ENCODE assay signal across 19 cellular contexts in genomic region chr2:66901344-66901743, GRCh38.
"Had no signal": no experiment of that assay in that cellular context is flagged by ENCODE, and none has a peak within 500 bp of the region (broad histone marks: within the 10 kb centered on the region; RNA-seq: fewer than 3 reads in every experiment).

No MANE protein-coding gene starts in this region.

- H3K4me1 ChIP-seq: colonic mucosa, foreskin keratinocyte, lower lobe of right lung, suprapubic skin had no signal

- ATAC-seq: activated T-cell treated with anti-CD3 and anti-CD28 coated beads, Interleukin-2, amount 50 U/mL, for 4 hours; foreskin keratinocyte; lower lobe of right lung had no signal

- H3K4me3 ChIP-seq: colonic mucosa, lower lobe of right lung, SJSA1, suprapubic skin, upper lobe of left lung had no signal

- H3K4me3 Mint-ChIP-seq: activated CD4-positive, alpha-beta memory T cell treated with anti-CD3 and anti-CD28 coated beads for 36 hours; activated naive CD8-positive, alpha-beta T cell; activated T-cell treated with anti-CD3 and anti-CD28 coated beads, Interleukin-2, amount 50 U/mL, for 4 hours; mesothelial cell of epicardium; naive B cell had no signal

- H3K27me3 Mint-ChIP-seq: activated CD4-positive, alpha-beta memory T cell treated with anti-CD3 and anti-CD28 coated beads for 36 hours; activated naive CD8-positive, alpha-beta T cell; naive B cell had no signal

- DNase-seq: activated CD4-positive, alpha-beta memory T cell treated with anti-CD3 and anti-CD28 coated beads for 36 hours; activated gamma-delta T cell; activated T-cell treated with anti-CD3 and anti-CD28 coated beads, Interleukin-2, amount 50 U/mL, for 4 hours; colonic mucosa; effector CD4-positive, alpha-beta T cell; foreskin keratinocyte; kidney; lower lobe of right lung; naive B cell; posterior cingulate gyrus; stimulated activated CD4-positive, alpha-beta T cell treated with anti-CD3 and anti-CD28 coated beads, Interleukin-1b, Interleukin-23, amount 100 ng/mL, for 48 hours; stimulated activated naive CD4-positive, alpha-beta T cell; SW 1271; upper lobe of left lung had no signal

- H3K27ac ChIP-seq: colonic mucosa, foreskin keratinocyte, lower lobe of right lung, SJSA1, suprapubic skin, upper lobe of left lung had no signal

- FAIRE-seq: bronchial epithelial cell, kidney had no signal

- H3K9me3 ChIP-seq: colonic mucosa, lower lobe of right lung, SJSA1, suprapubic skin, upper lobe of left lung had no signal

- H3K36me3 ChIP-seq: colonic mucosa, lower lobe of right lung, SJSA1, suprapubic skin, upper lobe of left lung had no signal

- H3K4me1 Mint-ChIP-seq: naive B cell had no signal

- H3K27ac Mint-ChIP-seq: activated CD4-positive, alpha-beta memory T cell treated with anti-CD3 and anti-CD28 coated beads for 36 hours; activated naive CD8-positive, alpha-beta T cell; naive B cell had no signal

- H3K36me3 Mint-ChIP-seq: activated CD4-positive, alpha-beta memory T cell treated with anti-CD3 and anti-CD28 coated beads for 36 hours; activated naive CD8-positive, alpha-beta T cell; mesothelial cell of epicardium; naive B cell had no signal

- H3K27me3 ChIP-seq: colonic mucosa, foreskin keratinocyte, SJSA1, suprapubic skin, upper lobe of left lung had no signal

- H3K9me3 Mint-ChIP-seq: activated T-cell treated with anti-CD3 and anti-CD28 coated beads, Interleukin-2, amount 50 U/mL, for 4 hours had no signal
